In genomic region chr1:40842201-40842600, GRCh38 we compare ENCODE assay signal across 24 cellular contexts. TPM values are rescaled to one million over a fixed set of nuclear protein-coding genes. Genes with fewer than 3 reads are reported as not detected.
"Had no signal": no experiment of that assay in that cellular context is flagged by ENCODE, and none has a peak within 500 bp of the region (broad histone marks: within the 10 kb centered on the region; RNA-seq: fewer than 3 reads in every experiment).

No MANE protein-coding gene starts in this region.

- H3K4me3 ChIP-seq: dorsolateral prefrontal cortex, left ventricle myocardium inferior, lower lobe of right lung, pancreas, smooth muscle cell, stomach, thyroid gland, vagina had no signal

- H3K36me3 ChIP-seq: left ventricle myocardium inferior, lower lobe of right lung, neutrophil, pancreas, thyroid gland, vagina had no signal

- H3K9me3 ChIP-seq: lower lobe of right lung, neutrophil, pancreas, thyroid gland, vagina had no signal

- H3K4me3 Mint-ChIP-seq: natural killer cell; neural crest cell; stimulated activated effector memory CD8-positive, alpha-beta T cell treated with anti-CD3 and anti-CD28 coated beads, Interleukin-12 subunit alpha, Interleukin-12 subunit beta, amount 100 ng/mL, for 72 hours had no signal

- FAIRE-seq: colon, frontal cortex, keratinocyte, pancreas had no signal

- H3K4me2 ChIP-seq: smooth muscle cell had no signal

- ATAC-seq: left cardiac atrium; lower lobe of right lung; natural killer cell; pancreas; sciatic nerve; stimulated activated effector memory CD8-positive, alpha-beta T cell treated with anti-CD3 and anti-CD28 coated beads, Interleukin-12 subunit alpha, Interleukin-12 subunit beta, amount 100 ng/mL, for 72 hours had no signal

- DNase-seq: dorsolateral prefrontal cortex; effector CD4-positive, alpha-beta T cell; head of caudate nucleus; left cardiac atrium; left ventricle myocardium inferior; lower lobe of right lung; natural killer cell; pancreas; stimulated activated CD4-positive, alpha-beta T cell treated with anti-CD3 and anti-CD28 coated beads, Interleukin-2, amount 100 ng/mL, for 24 hours; stimulated activated CD4-positive, alpha-beta T cell treated with anti-CD3 and anti-CD28 coated beads, Interleukin-4, amount 100 ng/mL, for 24 hours; stimulated activated naive CD4-positive, alpha-beta T cell treated with Interleukin-2 at 50 U/mL for 16 hours; stomach; thyroid gland; trophoblast cell had no signal

- H3K27ac Mint-ChIP-seq: natural killer cell; stimulated activated effector memory CD8-positive, alpha-beta T cell treated with anti-CD3 and anti-CD28 coated beads, Interleukin-12 subunit alpha, Interleukin-12 subunit beta, amount 100 ng/mL, for 72 hours had no signal

- H3K27ac ChIP-seq: dorsolateral prefrontal cortex, left ventricle myocardium inferior, lower lobe of right lung, neutrophil, pancreas, stomach, thyroid gland, vagina had no signal

- H3K4me1 ChIP-seq: left ventricle myocardium inferior, lower lobe of right lung, pancreas, vagina had no signal

- H3K36me3 Mint-ChIP-seq: natural killer cell had no signal

- H3K27me3 ChIP-seq: dorsolateral prefrontal cortex, pancreas, stomach, thyroid gland, vagina had no signal

- H3K9me3 Mint-ChIP-seq: natural killer cell had no signal

RNA-seq across cellular contexts. Expression of gene KCNQ4, which starts 58.6 kb away (rescaled TPM):
- total RNA-seq: pulmonary artery endothelial cell, smooth muscle cell had no signal
- polyA plus RNA-seq: keratinocyte had no signal
